In the genomic region with DNA sequence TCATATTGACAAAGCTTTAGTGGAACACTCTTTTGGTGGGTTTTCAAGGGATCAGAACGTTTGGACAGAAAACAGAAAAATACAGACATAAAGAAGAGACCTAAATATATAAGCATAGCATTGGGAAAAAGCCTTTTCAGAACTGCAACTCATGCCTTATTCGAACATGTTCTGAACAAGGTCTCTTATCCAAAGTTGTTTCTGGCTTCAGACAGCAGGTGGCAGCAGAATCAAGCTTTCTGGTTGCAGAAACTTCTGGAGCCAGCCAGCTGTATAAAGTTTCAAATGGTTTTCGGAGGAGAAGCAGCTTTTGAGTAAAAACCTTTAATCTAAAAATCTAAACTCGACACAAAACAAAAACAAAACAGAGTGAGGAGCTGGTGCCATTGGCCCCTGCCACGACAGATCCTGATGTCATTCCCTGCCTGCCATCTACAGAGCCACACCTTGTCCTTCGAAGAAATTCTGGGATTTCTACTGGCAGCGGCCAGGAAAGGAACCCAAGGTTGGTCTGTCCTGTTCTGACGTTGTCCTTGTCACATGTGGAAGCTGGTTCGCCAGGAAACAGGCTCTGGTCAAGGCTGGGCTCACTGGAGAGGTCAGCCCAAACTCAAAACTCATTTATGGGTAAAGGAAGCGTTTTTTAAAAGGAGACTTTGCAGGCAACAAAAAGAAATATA, we compare ENCODE assay signal across 10 cellular contexts. TPM values are rescaled to one million over a fixed set of nuclear protein-coding genes. Genes with fewer than 3 reads are reported as not detected.
DNase-seq lines count a peak whose midpoint lies in the region; ATAC-seq and TF ChIP-seq lines count a peak whose summit lies in the region.
"Not testable (repeated sequence)": the region's sequence is repeated elsewhere in the genome, so short reads cannot be mapped to it uniquely, and the experiment has no call there.
"Had no signal": no experiment of that assay in that cellular context is flagged by ENCODE, and none has a peak within 500 bp of the region (broad histone marks: within the 10 kb centered on the region; RNA-seq: fewer than 3 reads in every experiment).

No MANE protein-coding gene starts in this region.

- not testable (repeated sequence) for H3K27me3 Mint-ChIP-seq in activated naive CD8-positive, alpha-beta T cell treated with anti-CD3 and anti-CD28 coated beads, Interleukin-2, amount 50 U/mL, for 24 hours

- H3K36me3 ChIP-seq in RWPE2 (ENCODE audit: low read depth); lower lobe of right lung: not testable (repeated sequence)

- H3K9me3 ChIP-seq in RWPE2 (ENCODE audit: severe bottlenecking); lower lobe of right lung: not testable (repeated sequence)

- DNase-seq in RWPE2 (ENCODE audit: low spot score); activated naive CD8-positive, alpha-beta T cell treated with anti-CD3 and anti-CD28 coated beads, Interleukin-2, amount 50 U/mL, for 24 hours; Right ventricle myocardium inferior (ENCODE audit: missing footprints); lower lobe of right lung; sciatic nerve (ENCODE audit: low spot score): not testable (repeated sequence)

- not testable (repeated sequence) for H3K36me3 Mint-ChIP-seq in activated naive CD8-positive, alpha-beta T cell treated with anti-CD3 and anti-CD28 coated beads, Interleukin-2, amount 50 U/mL, for 24 hours (ENCODE audit: low read depth)

- intact Hi-C loops in Right ventricle myocardium inferior (cut with DNase I); lower lobe of right lung (cut with DNase I); sciatic nerve (cut with DNase I): not testable (repeated sequence)

- not testable (repeated sequence) for H3K4me3 ChIP-seq in RWPE2 (ENCODE audit: severe bottlenecking); lower lobe of right lung

- H3K27ac Mint-ChIP-seq in activated naive CD8-positive, alpha-beta T cell treated with anti-CD3 and anti-CD28 coated beads, Interleukin-2, amount 50 U/mL, for 24 hours: not testable (repeated sequence)

- not testable (repeated sequence) for H3K27ac ChIP-seq in RWPE2 (ENCODE audit: poor library complexity, severe bottlenecking); lower lobe of right lung

- H3K9me3 Mint-ChIP-seq in activated naive CD8-positive, alpha-beta T cell treated with anti-CD3 and anti-CD28 coated beads, Interleukin-2, amount 50 U/mL, for 24 hours: not testable (repeated sequence)

- not testable (repeated sequence) for TF ChIP-seq CTCF in RWPE2 (IDR thresholded peaks at IDR 0.05; ENCODE audit: poor library complexity, severe bottlenecking)
- peak; percentile 22 for TF ChIP-seq CTCF in lower lobe of right lung (IDR thresholded peaks at IDR 0.05)

- ATAC-seq in GM18868 (IDR thresholded peaks at IDR 0.05; ENCODE audit: unreplicated experiment): peak; percentile 61
- peak; percentile 73 for ATAC-seq in HG02798 (IDR thresholded peaks at IDR 0.05; ENCODE audit: poor library complexity, unreplicated experiment)
- peak; percentile 76 for ATAC-seq in RWPE2 (ENCODE audit: low read depth)
- ATAC-seq in activated naive CD8-positive, alpha-beta T cell treated with anti-CD3 and anti-CD28 coated beads, Interleukin-2, amount 50 U/mL, for 24 hours: peak; percentile 49
- ATAC-seq in Right ventricle myocardium inferior: peak; percentile 74
- ATAC-seq in lower lobe of right lung: peak; percentile 80 to 88
- ATAC-seq in sciatic nerve: peak; percentile 91

- not testable (repeated sequence) for H3K27me3 ChIP-seq in RWPE2 (ENCODE audit: insufficient read depth, poor library complexity, severe bottlenecking); lower lobe of right lung (ENCODE audit: low read depth)

- H3K4me3 Mint-ChIP-seq in activated naive CD8-positive, alpha-beta T cell treated with anti-CD3 and anti-CD28 coated beads, Interleukin-2, amount 50 U/mL, for 24 hours: not testable (repeated sequence)

- H3K4me1 ChIP-seq in RWPE2 (ENCODE audit: insufficient read depth, poor library complexity, severe bottlenecking); lower lobe of right lung: not testable (repeated sequence)

- not testable (repeated sequence) for H3K4me1 Mint-ChIP-seq in activated naive CD8-positive, alpha-beta T cell treated with anti-CD3 and anti-CD28 coated beads, Interleukin-2, amount 50 U/mL, for 24 hours

RNA-seq across cellular contexts. Expression of gene FAM72A, which starts 35.1 kb away (rescaled TPM):
- total RNA-seq in Right ventricle myocardium inferior (1.6 TPM), lower lobe of right lung (5.2 TPM), sciatic nerve (4.2 TPM)
- total RNA-seq: bronchial epithelial cell had no signal

RNA-seq across cellular contexts. Expression of gene SRGAP2, which starts 35.9 kb away (rescaled TPM):
- 20.7 TPM for total RNA-seq in Right ventricle myocardium inferior
- total RNA-seq in lower lobe of right lung: 70.2 TPM
- total RNA-seq in sciatic nerve: 149 TPM

RNA-seq across cellular contexts. Expression of gene AVPR1B, which starts 50.3 kb away (rescaled TPM):
- total RNA-seq in Right ventricle myocardium inferior: not detected
- not detected for total RNA-seq in lower lobe of right lung
- total RNA-seq in sciatic nerve: not detected
- total RNA-seq: bronchial epithelial cell, dermis microvascular lymphatic vessel endothelial cell, esophagus muscularis mucosa had no signal
